ENCODE assay signal across 8 cellular contexts in genomic region chr4:168514249-168514852, GRCh38. TPM values are rescaled to one million over a fixed set of nuclear protein-coding genes. Genes with fewer than 3 reads are reported as not detected.
A peak's percentile ranks its signal among the peaks of the same experiment; 100 is the strongest.
DNase-seq lines count a peak whose midpoint lies in the region; ATAC-seq, FAIRE-seq and TF ChIP-seq lines count a peak whose summit lies in the region.

No MANE protein-coding gene starts in this region.

- no peak overlapping the region for H2BK15ac ChIP-seq in H9 (ENCODE audit: low read depth, low read length)

- H3K4me3 Mint-ChIP-seq in H9, result no peak overlapping the region
- no peak overlapping the region for H3K4me3 Mint-ChIP-seq in immature natural killer cell

- FAIRE-seq in GM19239 (lab: Jason Lieb, UNC), result no peak

- H3K9ac ChIP-seq in H9 (ENCODE audit: extremely low read depth, insufficient read length, low read length), result no peak overlapping the region

- no CpG with 5 or more reads among the region's 3 CpGs for WGBS in H9 (ENCODE audit: extremely low coverage, insufficient read length, low lambda C conversion rate)

- H3K18ac ChIP-seq in H9 (ENCODE audit: insufficient read length, low read depth, low read length), result no peak overlapping the region

- ATAC-seq in SK-N-SH treated with all-trans-retinoic acid at 6 μM for 48 hours, result peak; percentile 47; the same call in 1 of the 3 replicates
- no peak for ATAC-seq in HG03342 (IDR thresholded peaks at IDR 0.05; ENCODE audit: unreplicated experiment)
- no peak for ATAC-seq in HG03565 (IDR thresholded peaks at IDR 0.05; ENCODE audit: unreplicated experiment)

- no peaks in the 10 kb centered on the region for H3K79me1 ChIP-seq in H9 (ENCODE audit: insufficient read depth, low read depth, low read length, poor library complexity, severe bottlenecking)

- H3K79me2 ChIP-seq in ACC112 (ENCODE audit: control insufficient read depth, insufficient read depth, low read length, unreplicated experiment), result no peaks in the 10 kb centered on the region
- H3K79me2 ChIP-seq in H9 (ENCODE audit: insufficient read depth, low read length), result no peaks in the 10 kb centered on the region

- H3K27me3 ChIP-seq in ACC112 (ENCODE audit: insufficient read depth, low read length) (no peaks in the 10 kb centered on the region), H9 (ENCODE audit: insufficient read depth, low read length) (no peaks in the 10 kb centered on the region)

- H2AK5ac ChIP-seq in H9 (ENCODE audit: insufficient read length, low read length), result no peak overlapping the region

- H3K4me1 Mint-ChIP-seq in H9 (no peaks in the 10 kb centered on the region), immature natural killer cell (peaks cover 9 to 10% of the 10 kb centered on the region in 2 donors)

- H4K91ac ChIP-seq in H9 (ENCODE audit: insufficient read length, low read depth, low read length), result no peak overlapping the region

- no peak overlapping the region for H2BK5ac ChIP-seq in H9 (ENCODE audit: insufficient read length, low read length)

- H3K14ac ChIP-seq in H9 (ENCODE audit: insufficient read depth, low read length), result no peak overlapping the region

- H3K27ac ChIP-seq in ACC112 (ENCODE audit: low read depth, low read length), result no peak overlapping the region
- H3K27ac ChIP-seq in H9 (ENCODE audit: insufficient read length, low read depth, low read length), result no peak overlapping the region

- H3K56ac ChIP-seq in H9 (ENCODE audit: insufficient read length, low read depth, low read length), result no peak overlapping the region

- H3K36me3 Mint-ChIP-seq in H9 (ENCODE audit: insufficient read depth in 1 of 3, low read depth in 3 of 3) (no peaks in the 10 kb centered on the region), immature natural killer cell (no peaks in the 10 kb centered on the region)

- TF ChIP-seq CTCF in H9 (conservative IDR thresholded peaks at IDR 0.05), result peak; percentile 58

- H2AFZ ChIP-seq in ACC112 (ENCODE audit: low read length, unreplicated experiment), result peak overlapping the region; percentile 76
- H2AFZ ChIP-seq in H9 (ENCODE audit: low read length), result no peak overlapping the region

- DNase-seq in H9 (no peak), immature natural killer cell (peak; percentile 8 to 28 (median 15)), GM19239 (ENCODE audit: insufficient read length, low spot score) (no peak)
- DNase-seq in activated CD4-positive, CD25-positive, alpha-beta regulatory T cell treated with anti-CD3 and anti-CD28 coated beads, Interleukin-2, amount 50 U/mL, for 72 hours, result no peak

- H4K5ac ChIP-seq in H9 (ENCODE audit: insufficient read length, low read depth, low read length), result no peak overlapping the region

- H3K23me2 ChIP-seq in H9 (ENCODE audit: insufficient read length, low read depth, low read length, poor library complexity, severe bottlenecking), result no peaks in the 10 kb centered on the region

- no peak overlapping the region for H2BK120ac ChIP-seq in H9 (ENCODE audit: low read depth, low read length, poor library complexity, severe bottlenecking)

- no peaks in the 10 kb centered on the region for H3K9me3 ChIP-seq in H9 (ENCODE audit: control insufficient read depth, low read depth, low read length)

- H3K4me1 ChIP-seq in ACC112 (ENCODE audit: control insufficient read depth, insufficient read depth, low read length, unreplicated experiment), result peaks cover 11% of the 10 kb centered on the region
- no peaks in the 10 kb centered on the region for H3K4me1 ChIP-seq in H9 (ENCODE audit: insufficient read depth, low read length)

- H3K27me3 Mint-ChIP-seq in H9 (ENCODE audit: low read depth) (no peaks in the 10 kb centered on the region), immature natural killer cell (ENCODE audit: low read depth in 3 of 3) (peaks cover 1 to 4% (median 1%) of the 10 kb centered on the region in 3 donors)

- H2BK20ac ChIP-seq in H9 (ENCODE audit: low read depth, low read length, poor library complexity, severe bottlenecking), result no peak overlapping the region

- no peaks in the 10 kb centered on the region for H4K20me1 ChIP-seq in H9 (ENCODE audit: control insufficient read depth, insufficient read depth, insufficient read length)

- no peaks in the 10 kb centered on the region for H3K36me3 ChIP-seq in ACC112 (ENCODE audit: insufficient read depth, low read length)

- no peak overlapping the region for H4K8ac ChIP-seq in H9 (replicated peaks; ENCODE audit: insufficient read length, low read depth, low read length)

- H3T11ph ChIP-seq in H9 (ENCODE audit: low read length), result no peak overlapping the region

- H2BK12ac ChIP-seq in H9 (ENCODE audit: insufficient read length, low read depth, low read length), result no peak overlapping the region

- no peak overlapping the region for H3K4me3 ChIP-seq in ACC112 (ENCODE audit: low read depth, low read length)

- no peak overlapping the region for H3K27ac Mint-ChIP-seq in H9
- no peak overlapping the region for H3K27ac Mint-ChIP-seq in immature natural killer cell

- H3K4ac ChIP-seq in H9 (ENCODE audit: low read depth, low read length), result no peak overlapping the region

- no peak overlapping the region for H3K4me2 ChIP-seq in H9 (ENCODE audit: insufficient read depth, insufficient read length, low read length)

- H3K23ac ChIP-seq in H9 (ENCODE audit: insufficient read length, low read depth, low read length), result no peak overlapping the region

- H3K9me3 Mint-ChIP-seq in H9 (no peaks in the 10 kb centered on the region), immature natural killer cell (no peaks in the 10 kb centered on the region)

TF ChIP-seq in SK-N-SH treated with all-trans-retinoic acid at 6 μM for 48 hours, 23 proteins besides CTCF, POLR2A, EP300 and RAD21:
- TF ChIP-seq POU6F1 (CRISPR knock-in tag; IDR thresholded peaks at IDR 0.05; ENCODE audit: borderline replicate concordance, low read depth) (no peak), TOX (CRISPR knock-in tag; IDR thresholded peaks at IDR 0.05; ENCODE audit: borderline replicate concordance) (no peak), PATZ1 (CRISPR knock-in tag; IDR thresholded peaks at IDR 0.05; ENCODE audit: borderline replicate concordance) (no peak), ZFP3 (CRISPR knock-in tag; IDR thresholded peaks at IDR 0.05) (no peak), GLIS3 (CRISPR knock-in tag; IDR thresholded peaks at IDR 0.05) (no peak), ISL1 (CRISPR knock-in tag; IDR thresholded peaks at IDR 0.05) (no peak)
- TF ChIP-seq, protein P1, sequence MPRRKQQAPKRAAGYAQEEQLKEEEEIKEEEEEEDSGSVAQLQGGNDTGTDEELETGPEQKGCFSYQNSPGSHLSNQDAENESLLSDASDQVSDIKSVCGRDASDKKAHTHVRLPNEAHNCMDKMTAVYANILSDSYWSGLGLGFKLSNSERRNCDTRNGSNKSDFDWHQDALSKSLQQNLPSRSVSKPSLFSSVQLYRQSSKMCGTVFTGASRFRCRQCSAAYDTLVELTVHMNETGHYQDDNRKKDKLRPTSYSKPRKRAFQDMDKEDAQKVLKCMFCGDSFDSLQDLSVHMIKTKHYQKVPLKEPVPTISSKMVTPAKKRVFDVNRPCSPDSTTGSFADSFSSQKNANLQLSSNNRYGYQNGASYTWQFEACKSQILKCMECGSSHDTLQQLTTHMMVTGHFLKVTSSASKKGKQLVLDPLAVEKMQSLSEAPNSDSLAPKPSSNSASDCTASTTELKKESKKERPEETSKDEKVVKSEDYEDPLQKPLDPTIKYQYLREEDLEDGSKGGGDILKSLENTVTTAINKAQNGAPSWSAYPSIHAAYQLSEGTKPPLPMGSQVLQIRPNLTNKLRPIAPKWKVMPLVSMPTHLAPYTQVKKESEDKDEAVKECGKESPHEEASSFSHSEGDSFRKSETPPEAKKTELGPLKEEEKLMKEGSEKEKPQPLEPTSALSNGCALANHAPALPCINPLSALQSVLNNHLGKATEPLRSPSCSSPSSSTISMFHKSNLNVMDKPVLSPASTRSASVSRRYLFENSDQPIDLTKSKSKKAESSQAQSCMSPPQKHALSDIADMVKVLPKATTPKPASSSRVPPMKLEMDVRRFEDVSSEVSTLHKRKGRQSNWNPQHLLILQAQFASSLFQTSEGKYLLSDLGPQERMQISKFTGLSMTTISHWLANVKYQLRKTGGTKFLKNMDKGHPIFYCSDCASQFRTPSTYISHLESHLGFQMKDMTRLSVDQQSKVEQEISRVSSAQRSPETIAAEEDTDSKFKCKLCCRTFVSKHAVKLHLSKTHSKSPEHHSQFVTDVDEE (CRISPR knock-in tag; IDR thresholded peaks at IDR 0.05), result no peak
TF ChIP-seq in SK-N-SH treated with all-trans-retinoic acid at 6 μM for 48 hours: peak in this region for 0.

RNA-seq across cellular contexts. Expression of gene PALLD, which starts 17.5 kb away (rescaled TPM):
- total RNA-seq in H9 (2021), result 15.7 and 18.3 TPM in 2 replicates
- polyA plus RNA-seq in immature natural killer cell, result 10 to 100 TPM in 2 of 3 donors, 1 to 10 TPM in 1; 7.4 to 20.8 (median 15.8) TPM

RNA-seq across cellular contexts. Expression of gene DDX60L, which starts 34.1 kb away (rescaled TPM):
- 1.0 and 1.2 TPM in 2 replicates for total RNA-seq in H9 (2021)
- 10 to 100 TPM; 18.2 to 30.5 (median 21.6) TPM for polyA plus RNA-seq in immature natural killer cell

Comparison
In these comparisons a context has a peak if more than half of its experiments do, and no peak if none do; other contexts are left out.
1. DNase-seq: peak in immature natural killer cell (3 of 3); none in H9 (single experiment), activated CD4-positive, CD25-positive, alpha-beta regulatory T cell treated with anti-CD3 and anti-CD28 coated beads, Interleukin-2, amount 50 U/mL, for 72 hours (single experiment) and GM19239 (single experiment).